Comparison of ENCODE assay signal across 8 cellular contexts in the genomic region with DNA sequence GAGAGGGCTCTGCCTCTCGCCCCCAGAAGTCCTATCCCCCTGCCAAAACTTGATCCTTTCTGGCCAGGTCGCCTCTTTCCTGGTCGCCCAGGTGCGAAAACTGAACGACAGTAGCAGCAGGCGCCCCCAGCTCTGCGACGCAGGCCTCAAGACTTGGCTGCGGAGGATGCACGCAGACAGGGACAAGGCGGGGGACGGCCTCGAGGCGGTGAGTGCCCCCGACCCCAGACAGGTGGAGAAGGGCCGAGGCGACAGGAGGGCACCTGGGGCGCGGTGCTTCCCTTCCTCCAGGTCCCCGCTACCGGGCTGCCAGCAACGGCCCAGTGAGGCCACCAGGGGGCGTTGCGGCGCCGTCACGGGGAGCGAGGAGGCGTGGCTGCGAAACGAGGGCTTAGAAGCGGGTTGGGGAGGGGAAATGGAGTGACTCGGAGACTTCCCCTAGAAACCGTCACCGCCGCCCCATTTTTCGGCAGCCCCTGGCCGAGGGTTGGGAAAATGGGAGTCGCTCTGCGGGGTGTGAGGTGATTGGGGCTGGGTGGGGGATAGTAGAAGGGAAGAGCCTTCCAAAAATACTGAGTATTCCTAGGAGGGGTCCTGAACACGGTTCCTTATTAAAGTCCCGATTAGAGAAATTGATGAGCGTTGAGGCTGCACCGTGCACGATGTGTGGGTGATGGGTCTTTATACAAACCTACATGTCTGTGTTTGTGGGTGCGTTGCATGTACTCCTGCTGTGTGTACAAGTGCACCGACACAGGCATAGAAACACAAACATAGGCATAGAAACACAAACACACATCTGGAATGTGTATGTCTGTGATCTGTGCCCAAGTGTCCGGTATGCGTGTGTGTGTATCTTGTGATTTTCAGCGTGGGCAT. TPM values are rescaled to one million over a fixed set of nuclear protein-coding genes. Genes with fewer than 3 reads are reported as not detected.
DNase-seq lines count a peak whose midpoint lies in the region; ATAC-seq and TF ChIP-seq lines count a peak whose summit lies in the region.

No MANE protein-coding gene starts in this region.

- H3K36me3 ChIP-seq in fibroblast of lung (ENCODE audit: control insufficient read depth, insufficient read depth, low read length): no peaks in the 10 kb centered on the region

- peak; percentile 81 to 82 for TF ChIP-seq CTCF in fibroblast of lung (conservative IDR thresholded peaks at IDR 0.05 in 1 of 2, IDR thresholded peaks at IDR 0.05 in 1 of 2; ENCODE audit: low read depth in 1 of 2, low read length in 2 of 2)

- no peak overlapping the region for H2AFZ ChIP-seq in fibroblast of lung (ENCODE audit: low read length)

- H3K9ac ChIP-seq in fibroblast of lung (ENCODE audit: insufficient read depth, low read length): no peak overlapping the region

- peaks cover 22 to 23% of the 10 kb centered on the region in 2 donors for H3K27me3 Mint-ChIP-seq in natural killer cell treated with Interleukin-12 subunit alpha and Interleukin-12 subunit beta and Interleukin-15 and Interleukin-18, amount 100 ng/mL, for 72 hours

- H3K36me3 Mint-ChIP-seq in natural killer cell treated with Interleukin-12 subunit alpha and Interleukin-12 subunit beta and Interleukin-15 and Interleukin-18, amount 100 ng/mL, for 72 hours: no peaks in the 10 kb centered on the region

- no peaks in the 10 kb centered on the region for H3K4me1 ChIP-seq in fibroblast of lung (ENCODE audit: control insufficient read depth, extremely low read depth, insufficient read depth, low read length)

- no peaks in the 10 kb centered on the region for H3K9me3 ChIP-seq in fibroblast of lung (ENCODE audit: control insufficient read depth, insufficient read depth, low read depth, low read length)

- peak overlapping the region; percentile 47 for H3K4me3 ChIP-seq in Jurkat, Clone E6-1 (ENCODE audit: low read length)
- peak overlapping the region in 1 of 4 experiments; percentile 45 for H3K4me3 ChIP-seq in fibroblast of lung (replicated peaks in 1 of 4; ENCODE audit: control extremely low read depth in 1 of 4, insufficient read depth in 1 of 4, low read depth in 3 of 4, low read length in 4 of 4)

- peaks cover 13% of the 10 kb centered on the region for H3K27me3 ChIP-seq in fibroblast of lung (ENCODE audit: control insufficient read depth, insufficient read depth, low read length)

- peak overlapping the region; percentile 90 for H3K4me3 Mint-ChIP-seq in natural killer cell treated with Interleukin-12 subunit alpha and Interleukin-12 subunit beta and Interleukin-15 and Interleukin-18, amount 100 ng/mL, for 72 hours

- no peak overlapping the region for H3K4me2 ChIP-seq in fibroblast of lung (ENCODE audit: extremely low read depth, insufficient read depth, low read length)

- DNase-seq in COLO668 (lab: John Stamatoyannopoulos, UW; ENCODE audit: unreplicated experiment): peak; percentile 73
- peak; percentile 74 for DNase-seq in Jurkat, Clone E6-1 (ENCODE audit: low read depth, low spot score)
- peak; percentile 95 for DNase-seq in activated T-cell treated with anti-CD3 and anti-CD28 coated beads, Interleukin-2, amount 50 U/mL, for 1 hour
- DNase-seq in fibroblast of lung (ENCODE audit: low read depth in 2 of 2): peak; percentile 49 to 58
- DNase-seq in natural killer cell treated with Interleukin-12 subunit alpha and Interleukin-12 subunit beta and Interleukin-15 and Interleukin-18, amount 100 ng/mL, for 72 hours (ENCODE audit: low spot score): peak; percentile 88
- DNase-seq in stimulated activated naive CD4-positive, alpha-beta T cell treated with Interleukin-2 at 50 U/mL for 16 hours (lab: John Stamatoyannopoulos, UW): peak; percentile 82

- H3K27ac Mint-ChIP-seq in natural killer cell treated with Interleukin-12 subunit alpha and Interleukin-12 subunit beta and Interleukin-15 and Interleukin-18, amount 100 ng/mL, for 72 hours: peak overlapping the region in 1 of 2 donors; percentile 72

- H3K79me2 ChIP-seq in fibroblast of lung (ENCODE audit: control insufficient read depth, insufficient read depth, low read length): no peaks in the 10 kb centered on the region

- no peak overlapping the region for H3K27ac ChIP-seq in fibroblast of lung (ENCODE audit: insufficient read depth, low read length)

- peaks cover 8 to 11% of the 10 kb centered on the region in 2 donors for H3K4me1 Mint-ChIP-seq in natural killer cell treated with Interleukin-12 subunit alpha and Interleukin-12 subunit beta and Interleukin-15 and Interleukin-18, amount 100 ng/mL, for 72 hours (ENCODE audit: low read depth in 2 of 2)

- H4K20me1 ChIP-seq in fibroblast of lung (ENCODE audit: control insufficient read depth, extremely low read depth, insufficient read depth, low read length): no peaks in the 10 kb centered on the region

- peak; percentile 52 for ATAC-seq in GM21447 (IDR thresholded peaks at IDR 0.05; ENCODE audit: unreplicated experiment)
- peak; percentile 92 to 94 for ATAC-seq in natural killer cell treated with Interleukin-12 subunit alpha and Interleukin-12 subunit beta and Interleukin-15 and Interleukin-18, amount 100 ng/mL, for 72 hours

- no peaks in the 10 kb centered on the region for H3K9me3 Mint-ChIP-seq in natural killer cell treated with Interleukin-12 subunit alpha and Interleukin-12 subunit beta and Interleukin-15 and Interleukin-18, amount 100 ng/mL, for 72 hours

TF ChIP-seq in PFSK-1, 5 proteins besides CTCF, POLR2A, EP300 and RAD21:
- no peak for TF ChIP-seq SIN3A (IDR thresholded peaks at IDR 0.05; ENCODE audit: borderline replicate concordance, insufficient read depth, low read length)
- peak; percentile 88 for TF ChIP-seq FOXP2 (optimal IDR thresholded peaks at IDR 0.05; ENCODE audit: borderline replicate concordance, extremely low read depth, extremely low read length, insufficient read depth)
TF ChIP-seq in PFSK-1: peak in this region for 1.

RNA-seq across cellular contexts. Expression of a gene that starts 44.6 kb away (rescaled TPM):
- not detected for polyA plus RNA-seq in Jurkat, Clone E6-1 (2012; ENCODE audit: insufficient read depth, insufficient read length)
- not detected for polyA plus RNA-seq in PFSK-1 (2012; ENCODE audit: insufficient read length, low read depth)
- total RNA-seq in fibroblast of lung: not detected in 2 replicates
- polyA plus RNA-seq in fibroblast of lung: not detected in 2 replicates
- polyA plus RNA-seq in fibroblast of lung (2012): not detected in 2 replicates
- polyA minus RNA-seq in fibroblast of lung (ENCODE audit: low replicate concordance): not detected in 2 replicates
- not detected for total RNA-seq in natural killer cell treated with Interleukin-12 subunit alpha and Interleukin-12 subunit beta and Interleukin-15 and Interleukin-18, amount 100 ng/mL, for 72 hours
